Comparison of ENCODE assay signal across 4 cellular contexts in the genomic region with DNA sequence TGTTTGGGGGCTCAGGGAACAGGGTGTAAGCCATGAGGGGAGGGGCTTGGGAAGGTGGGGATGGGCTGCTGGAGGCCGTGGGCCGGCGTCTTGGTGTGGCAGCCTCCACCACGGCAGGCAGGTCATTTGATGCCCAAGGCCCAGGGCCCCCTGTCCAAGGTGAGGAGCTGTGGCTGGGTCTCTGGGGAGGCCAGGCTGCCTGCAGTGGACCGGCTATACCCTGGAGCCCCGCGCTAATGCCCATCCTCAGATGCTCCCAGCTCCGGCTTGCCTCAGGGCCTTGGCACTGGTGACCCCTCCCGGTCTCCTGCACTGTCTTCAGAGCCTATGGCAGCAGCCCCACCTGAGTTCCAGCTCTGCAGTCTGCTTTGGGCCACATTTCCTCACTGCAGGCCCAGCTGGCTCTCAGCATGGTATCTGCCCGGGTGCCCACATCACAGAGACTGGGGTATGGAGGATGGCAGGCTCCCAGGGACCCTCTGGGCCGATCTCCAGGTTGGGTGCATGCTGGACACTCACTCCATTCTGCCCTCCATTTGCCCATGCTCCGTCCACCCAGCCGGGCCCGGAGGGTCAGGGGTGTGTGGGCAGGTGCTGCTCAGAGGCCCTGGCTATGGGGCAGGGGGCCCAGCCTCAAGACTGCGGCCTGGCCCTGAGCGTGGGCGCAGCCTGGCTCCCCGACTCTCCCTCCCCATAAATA. TPM values are rescaled to one million over a fixed set of nuclear protein-coding genes. Genes with fewer than 3 reads are reported as not detected.
"Had no signal": no experiment of that assay in that cellular context is flagged by ENCODE, and none has a peak within 500 bp of the region (broad histone marks: within the 10 kb centered on the region; RNA-seq: fewer than 3 reads in every experiment).

No MANE protein-coding gene starts in this region.

RNA-seq across cellular contexts. Expression of a gene that starts 21.7 kb away (rescaled TPM):
- total RNA-seq: endothelial cell of umbilical vein, natural killer cell had no signal
- polyA plus RNA-seq: endothelial cell of umbilical vein, immature natural killer cell, smooth muscle cell had no signal
